ENCODE assay signal across 1 cellular context in genomic region chr10:27360581-27361172, GRCh38.
TF ChIP-seq lines count a peak whose summit lies in the region.

No MANE protein-coding gene starts in this region.

TF ChIP-seq in SK-N-SH, 30 proteins besides CTCF, POLR2A, EP300 and RAD21 (continued from another document):
- TF ChIP-seq USF2 (IDR thresholded peaks at IDR 0.05; ENCODE audit: borderline replicate concordance, low read depth, low read length): no peak
- no peak for TF ChIP-seq YY1 (IDR thresholded peaks at IDR 0.05; ENCODE audit: low read depth)
- no peak for TF ChIP-seq GATA2 (CRISPR knock-in tag; IDR thresholded peaks at IDR 0.05)
- no peak for TF ChIP-seq POLR2AphosphoS5 (IDR thresholded peaks at IDR 0.05; ENCODE audit: low read depth, low read length)
- TF ChIP-seq NFIC (IDR thresholded peaks at IDR 0.05; ENCODE audit: borderline replicate concordance): no peak
- no peak for TF ChIP-seq FOSL2 (IDR thresholded peaks at IDR 0.05; ENCODE audit: borderline replicate concordance, low read depth)
- no peak for TF ChIP-seq ZBTB33 (IDR thresholded peaks at IDR 0.05; ENCODE audit: borderline replicate concordance, low read depth)
- peak; percentile 82 for TF ChIP-seq SMC3 (IDR thresholded peaks at IDR 0.05; ENCODE audit: low read depth, low read length)
- TF ChIP-seq RXRA (IDR thresholded peaks at IDR 0.05; ENCODE audit: borderline replicate concordance, low read depth): no peak
- no peak for TF ChIP-seq RCOR1 (IDR thresholded peaks at IDR 0.05; ENCODE audit: low read length)
